2 cellular contexts compared by ENCODE assay signal in the genomic region with DNA sequence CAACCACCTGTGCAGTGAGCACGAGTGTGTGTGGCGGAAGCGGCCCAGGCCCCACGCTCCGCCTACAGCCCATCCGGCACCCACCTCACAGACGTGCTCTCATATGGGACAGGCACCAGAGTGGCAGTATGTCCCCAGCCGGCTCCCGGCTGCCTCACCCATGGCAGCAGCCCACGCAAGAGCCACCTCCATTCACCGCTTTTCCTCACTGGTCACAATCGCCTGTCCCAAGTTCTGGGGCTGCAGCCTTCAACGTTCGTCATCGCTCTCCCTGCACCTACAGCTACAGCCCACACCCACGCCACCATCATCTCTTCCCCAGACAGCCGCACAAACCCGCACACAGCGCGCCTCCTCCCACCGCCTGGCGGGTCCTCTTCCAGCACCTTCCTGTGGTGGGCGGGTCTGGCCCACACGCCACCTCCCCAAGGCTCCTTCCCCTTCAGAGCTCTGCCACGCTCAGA.
TF ChIP-seq lines count a peak whose summit lies in the region.

No MANE protein-coding gene starts in this region.

TF ChIP-seq in IMR-90, 13 proteins besides CTCF, POLR2A, EP300 and RAD21:
- TF ChIP-seq NFE2L2 (IDR thresholded peaks at IDR 0.05; ENCODE audit: low read depth, low read length) (no peak), BHLHE40 (IDR thresholded peaks at IDR 0.05; ENCODE audit: low read depth, low read length) (no peak), CHD1 (IDR thresholded peaks at IDR 0.05; ENCODE audit: low read depth, low read length) (no peak), FOS (IDR thresholded peaks at IDR 0.05; ENCODE audit: low read depth, low read length) (no peak), MXI1 (IDR thresholded peaks at IDR 0.05; ENCODE audit: borderline replicate concordance, low read depth, low read length) (no peak), RCOR1 (IDR thresholded peaks at IDR 0.05; ENCODE audit: insufficient replicate concordance, low read length) (no peak), CEBPB (IDR thresholded peaks at IDR 0.05; ENCODE audit: low read depth, low read length) (no peak), MAZ (IDR thresholded peaks at IDR 0.05; ENCODE audit: borderline replicate concordance, low read depth, low read length) (no peak), RFX5 (IDR thresholded peaks at IDR 0.05; ENCODE audit: low read depth, low read length) (no peak), MAFK (IDR thresholded peaks at IDR 0.05; ENCODE audit: low read depth, low read length) (no peak)
- TF ChIP-seq, protein P1, sequence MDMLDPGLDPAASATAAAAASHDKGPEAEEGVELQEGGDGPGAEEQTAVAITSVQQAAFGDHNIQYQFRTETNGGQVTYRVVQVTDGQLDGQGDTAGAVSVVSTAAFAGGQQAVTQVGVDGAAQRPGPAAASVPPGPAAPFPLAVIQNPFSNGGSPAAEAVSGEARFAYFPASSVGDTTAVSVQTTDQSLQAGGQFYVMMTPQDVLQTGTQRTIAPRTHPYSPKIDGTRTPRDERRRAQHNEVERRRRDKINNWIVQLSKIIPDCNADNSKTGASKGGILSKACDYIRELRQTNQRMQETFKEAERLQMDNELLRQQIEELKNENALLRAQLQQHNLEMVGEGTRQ (IDR thresholded peaks at IDR 0.05; ENCODE audit: low read depth, low read length), result no peak

TF ChIP-seq in K562, 482 proteins besides CTCF, POLR2A, EP300 and RAD21:
- TF ChIP-seq GTF2A2 (tag; IDR thresholded peaks at IDR 0.05) (no peak), SRSF9 (IDR thresholded peaks at IDR 0.05; ENCODE audit: borderline replicate concordance, low read depth, low read length) (no peak), RBM22 (IDR thresholded peaks at IDR 0.05; ENCODE audit: low read depth, low read length, poor library complexity, severe bottlenecking) (peak; percentile 80), ZNF79 (CRISPR knock-in tag; IDR thresholded peaks at IDR 0.05; ENCODE audit: low read depth) (no peak), FOXP1 (CRISPR knock-in tag; IDR thresholded peaks at IDR 0.05) (no peak), ZNF184 (CRISPR knock-in tag; IDR thresholded peaks at IDR 0.05) (no peak)
- TF ChIP-seq, protein P2, sequence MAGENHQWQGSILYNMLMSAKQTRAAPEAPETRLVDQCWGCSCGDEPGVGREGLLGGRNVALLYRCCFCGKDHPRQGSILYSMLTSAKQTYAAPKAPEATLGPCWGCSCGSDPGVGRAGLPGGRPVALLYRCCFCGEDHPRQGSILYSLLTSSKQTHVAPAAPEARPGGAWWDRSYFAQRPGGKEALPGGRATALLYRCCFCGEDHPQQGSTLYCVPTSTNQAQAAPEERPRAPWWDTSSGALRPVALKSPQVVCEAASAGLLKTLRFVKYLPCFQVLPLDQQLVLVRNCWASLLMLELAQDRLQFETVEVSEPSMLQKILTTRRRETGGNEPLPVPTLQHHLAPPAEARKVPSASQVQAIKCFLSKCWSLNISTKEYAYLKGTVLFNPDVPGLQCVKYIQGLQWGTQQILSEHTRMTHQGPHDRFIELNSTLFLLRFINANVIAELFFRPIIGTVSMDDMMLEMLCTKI (IDR thresholded peaks at IDR 0.05; ENCODE audit: partially characterized antibody), result no peak
